Comparison of ENCODE assay signal across 13 cellular contexts in genomic region chrX:153766871-153767673, GRCh38. TPM values are rescaled to one million over a fixed set of nuclear protein-coding genes. Genes with fewer than 3 reads are reported as not detected.
DNase-seq lines count a peak whose midpoint lies in the region; ATAC-seq and TF ChIP-seq lines count a peak whose summit lies in the region.
"Had no signal": no experiment of that assay in that cellular context is flagged by ENCODE, and none has a peak within 500 bp of the region (broad histone marks: within the 10 kb centered on the region; RNA-seq: fewer than 3 reads in every experiment).

No MANE protein-coding gene starts in this region.

- no peaks in the 10 kb centered on the region for H3K9me3 ChIP-seq in ovary
- H3K9me3 ChIP-seq: MG63, SJSA1 had no signal

- no peaks in the 10 kb centered on the region for H3K4me1 ChIP-seq in ovary (ENCODE audit: insufficient read depth)

- H3K27ac ChIP-seq in coronary artery = no peak overlapping the region
- H3K27ac ChIP-seq in ovary = no peak overlapping the region

- DNase-seq in COLO668 (lab: John Stamatoyannopoulos, UW; ENCODE audit: unreplicated experiment) = peak; percentile 64
- DNase-seq in H7 = peak; percentile 77
- DNase-seq in coronary artery (ENCODE audit: low spot score) = peak; percentile 64
- DNase-seq in ovary = peak in 4 of 5 donors; percentile 8 to 38 (median 23)
- DNase-seq in SHP77 (lab: John Stamatoyannopoulos, UW) = no peak
- no peak for DNase-seq in NCI-H510A (lab: John Stamatoyannopoulos, UW)
- DNase-seq: activated B cell treated with CpG ODN at 0.5 μM for 24 hours; activated naive CD4-positive, alpha-beta T cell had no signal

- no peak for TF ChIP-seq POLR2A in ovary (IDR thresholded peaks at IDR 0.05)

- TF ChIP-seq EP300 in ovary (IDR thresholded peaks at IDR 0.05) = no peak

- H3K27me3 ChIP-seq in H7 (ENCODE audit: control insufficient read depth, insufficient read depth, low read length) = no peaks in the 10 kb centered on the region
- H3K27me3 ChIP-seq in ovary = no peaks in the 10 kb centered on the region
- H3K27me3 ChIP-seq: MG63, SJSA1 had no signal

- no peak overlapping the region for H3K4me3 ChIP-seq in H7 (ENCODE audit: insufficient read depth, low read depth, low read length)
- H3K4me3 ChIP-seq in coronary artery = no peak overlapping the region
- no peak overlapping the region for H3K4me3 ChIP-seq in ovary
- H3K4me3 ChIP-seq: GM12878 had no signal

- no peak for ATAC-seq in GM19035 (IDR thresholded peaks at IDR 0.05; ENCODE audit: unreplicated experiment)
- ATAC-seq: GM12878 had no signal

- WGBS in ovary, 3 donors = 82 to 92% (median 91%) methylated on average over 55 to 56 of the region's 56 CpGs

- H3K36me3 ChIP-seq in H7 (replicated peaks; ENCODE audit: control insufficient read depth, insufficient read depth, low read length) (no peaks in the 10 kb centered on the region), ovary (no peaks in the 10 kb centered on the region)
- H3K36me3 ChIP-seq: MG63, SJSA1 had no signal

- no peak for TF ChIP-seq CTCF in coronary artery (IDR thresholded peaks at IDR 0.05)
- TF ChIP-seq CTCF in ovary (IDR thresholded peaks at IDR 0.05) = no peak

- intact Hi-C loops in ovary (cut with DNase I) = loop anchor here in 3 of 4 donors (5.0 kb wide), 3 partner anchors 185 to 290 kb away; no protein-coding TSS in a partner anchor

RNA-seq across cellular contexts. Expression of gene PLXNB3, which starts 3.0 kb away (rescaled TPM):
- 0.07 TPM in 1 of 2 replicates, not detected in the other for total RNA-seq in H7 (2014; rRNA removed; shearing (Covaris generic))
- total RNA-seq in ovary = 1 to 10 TPM in 3 of 7 donors, under 1 TPM in 4; 0.46 to 5.0 (median 0.95) TPM
- polyA plus RNA-seq in ovary = 1 to 10 TPM in 1 of 2 donors, under 1 TPM in 1; 0.79 to 3.6 TPM
- total RNA-seq: activated B cell treated with CpG ODN at 0.5 μM for 24 hours had no signal

RNA-seq across cellular contexts. Expression of gene SRPK3, which starts 13.8 kb away (rescaled TPM):
- total RNA-seq in H7 (2014; rRNA removed; shearing (Covaris generic)) = not detected in 2 replicates
- 1 to 10 TPM; 1.1 to 2.1 (median 1.6) TPM for total RNA-seq in ovary
- under 1 TPM; 0.25 to 0.65 TPM for polyA plus RNA-seq in ovary
- total RNA-seq: activated B cell treated with CpG ODN at 0.5 μM for 24 hours, glomerular endothelial cell, GM12878, SJSA1 had no signal

RNA-seq across cellular contexts. Expression of gene IDH3G, which starts 27.1 kb away (rescaled TPM):
- total RNA-seq in H7 (2014; rRNA removed; shearing (Covaris generic)) = 63.3 and 76.2 TPM in 2 replicates
- 10 to 100 TPM; 48.5 to 58.5 (median 54.7) TPM for total RNA-seq in ovary
- 10 to 100 TPM; 41.3 to 44.2 TPM for polyA plus RNA-seq in ovary

RNA-seq across cellular contexts. Expression of gene SSR4, which starts 27.4 kb away (rescaled TPM):
- total RNA-seq in H7 (2014; rRNA removed; shearing (Covaris generic)) = 148 and 198 TPM in 2 replicates
- total RNA-seq in ovary = 100 to 1,000 TPM; 123 to 181 (median 155) TPM
- polyA plus RNA-seq in ovary = 100 to 1,000 TPM; 120 to 261 TPM

RNA-seq across cellular contexts. Expression of gene ABCD1, which starts 42.4 kb away (rescaled TPM):
- total RNA-seq in H7 (2014; rRNA removed; shearing (Covaris generic)) = 12.2 and 17.1 TPM in 2 replicates
- total RNA-seq in ovary = 10 to 100 TPM in 1 of 7 donors, 1 to 10 TPM in 6; 6.1 to 11.1 (median 9.1) TPM
- polyA plus RNA-seq in ovary = 1 to 10 TPM; 1.4 to 5.1 TPM

Comparison
In these comparisons a context has a peak if more than half of its experiments do, and no peak if none do; other contexts are left out.
1. DNase-seq: peak in COLO668 (single experiment), H7 (single experiment), coronary artery (single experiment) and ovary (4 of 5); none in SHP77 (0 of 2) and NCI-H510A (single experiment).